26 cellular contexts compared by ENCODE assay signal in the genomic region with DNA sequence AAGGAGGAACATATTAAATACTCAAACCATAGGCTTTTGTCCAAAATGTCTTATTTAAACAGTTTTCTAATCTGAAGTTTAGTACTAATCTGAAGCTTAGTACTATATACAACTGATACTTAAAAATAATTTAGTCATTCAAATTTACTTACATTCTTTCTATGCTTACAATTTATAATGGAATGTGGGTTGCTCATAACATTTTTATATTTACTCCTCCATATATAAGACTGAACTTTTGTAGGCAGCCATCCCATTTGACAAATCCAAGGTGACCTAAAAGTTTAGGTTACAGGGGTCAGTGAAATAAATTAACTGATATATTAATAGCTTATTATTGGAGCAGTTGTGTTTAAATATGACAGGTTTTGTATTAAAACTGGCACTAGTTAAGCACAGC.
DNase-seq lines count a peak whose midpoint lies in the region; ATAC-seq and FAIRE-seq lines count a peak whose summit lies in the region.
"Had no signal": no experiment of that assay in that cellular context is flagged by ENCODE, and none has a peak within 500 bp of the region (broad histone marks: within the 10 kb centered on the region; RNA-seq: fewer than 3 reads in every experiment).

No MANE protein-coding gene starts in this region.

- ATAC-seq in Right ventricle myocardium inferior (no peak), GM21528 (IDR thresholded peaks at IDR 0.05; ENCODE audit: low FRiP score, unreplicated experiment) (no peak)
- ATAC-seq: HepG2, K562 had no signal

- intact Hi-C loops in Right ventricle myocardium inferior (cut with DNase I) = no loop called here

- DNase-seq in EH (ENCODE audit: low read depth) (peak; percentile 28), HCEC 1CT (peak; percentile 62), iris pigment epithelial cell (ENCODE audit: low read depth) (peak; percentile 43), NCI-H146 treated with DMSO at 0.1 percent for 48 hours (lab: John Stamatoyannopoulos, UW; ENCODE audit: unreplicated experiment) (no peak), Right ventricle myocardium inferior (ENCODE audit: missing footprints) (no peak), A172 (ENCODE audit: low spot score) (no peak)
- DNase-seq: AML-193; C1 segment of cervical spinal cord; CD4-positive, alpha-beta memory T cell; COR-L47; DMS53; H7; Kasumi-1; NCI-H1105 treated with DMSO at 0.1 percent for 48 hours; NCI-H146; NCI-H2029; NCI-H446; NCI-H524 treated with DMSO at 0.1 percent for 48 hours; NCI-H774; SJCRH30 had no signal

- FAIRE-seq in colon (lab: Jason Lieb, UNC) = peak; percentile 5
- FAIRE-seq: A204.1, GM12892, HepG2, K562 had no signal

Comparison
In these comparisons a context has a peak if more than half of its experiments do, and no peak if none do; other contexts are left out.
1. DNase-seq: peak in EH (single experiment), HCEC 1CT (single experiment) and iris pigment epithelial cell (single experiment); none in NCI-H146 treated with DMSO at 0.1 percent for 48 hours (single experiment), Right ventricle myocardium inferior (single experiment) and A172 (single experiment).